ENCODE assay signal across 26 cellular contexts in the genomic region with DNA sequence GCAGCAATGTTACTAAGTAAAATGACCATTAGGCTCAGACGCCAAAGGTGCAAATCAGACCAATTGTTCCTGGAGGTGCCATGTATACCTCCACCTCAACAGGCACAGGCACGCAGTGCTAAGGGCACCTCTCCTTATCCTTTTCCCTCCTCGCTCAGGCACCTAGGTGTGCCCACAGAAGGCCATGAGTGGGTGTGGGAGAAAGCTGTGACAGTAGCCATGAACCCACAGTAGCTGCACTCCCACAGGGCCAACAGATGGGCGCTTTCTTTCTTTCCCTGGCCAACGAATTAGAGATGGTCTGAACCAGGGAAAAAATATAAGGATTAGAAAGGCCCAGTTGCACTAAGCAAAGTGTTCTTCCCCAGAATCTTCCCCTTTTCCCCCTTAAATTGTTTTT.
"Had no signal": no experiment of that assay in that cellular context is flagged by ENCODE, and none has a peak within 500 bp of the region (broad histone marks: within the 10 kb centered on the region; RNA-seq: fewer than 3 reads in every experiment).

No MANE protein-coding gene starts in this region.

- H3K36me3 ChIP-seq: brain microvascular endothelial cell, cardiac muscle cell, MG63 had no signal

- DNase-seq: activated B cell treated with CpG ODN at 0.5 μM for 24 hours; activated CD4-positive, alpha-beta memory T cell treated with anti-CD3 and anti-CD28 coated beads, Interleukin-2, amount 10 ng/mL, durations not matched to agents 7 days and 5 days; activated CD4-positive, alpha-beta T cell treated with anti-CD3 and anti-CD28 coated beads for 1 hour; activated CD4-positive, alpha-beta T cell treated with anti-CD3 and anti-CD28 coated beads, Interleukin-2, amount 50 U/mL, for 1 hour; activated CD8-positive, alpha-beta memory T cell treated with anti-CD3 and anti-CD28 coated beads, Interleukin-2, amount 50 U/mL, for 4 hours; activated gamma-delta T cell treated with Interleukin-2 at 50 U/mL for 16 hours; activated naive CD4-positive, alpha-beta T cell treated with anti-CD3 and anti-CD28 coated beads, Interleukin-2, amount 10 ng/mL, durations not matched to agents 7 days and 5 days; activated naive CD8-positive, alpha-beta T cell treated with anti-CD3 and anti-CD28 coated beads for 36 hours; activated T-cell treated with anti-CD3 and anti-CD28 coated beads, Interleukin-2, amount 50 U/mL, for 72 hours; brain microvascular endothelial cell; cerebellar nuclear complex; MV-4-11; NCI-H1105; NCI-H1436; NCI-H187 treated with DMSO at 0.1 percent for 48 hours; NCI-H2081 treated with DMSO at 0.1 percent for 48 hours; NCI-H524; PC-3; SIG-M5; T-helper 17 cell; T1000 had no signal

- H3K4me1 Mint-ChIP-seq: activated CD4-positive, alpha-beta memory T cell treated with anti-CD3 and anti-CD28 coated beads, Interleukin-2, amount 10 ng/mL, durations not matched to agents 7 days and 5 days; activated naive CD4-positive, alpha-beta T cell treated with anti-CD3 and anti-CD28 coated beads, Interleukin-2, amount 10 ng/mL, durations not matched to agents 7 days and 5 days; T-helper 17 cell had no signal

- H3K27me3 ChIP-seq: brain microvascular endothelial cell, cardiac muscle cell, MG63 had no signal

- H3K36me3 Mint-ChIP-seq: activated naive CD4-positive, alpha-beta T cell treated with anti-CD3 and anti-CD28 coated beads, Interleukin-2, amount 10 ng/mL, durations not matched to agents 7 days and 5 days; activated naive CD8-positive, alpha-beta T cell treated with anti-CD3 and anti-CD28 coated beads for 36 hours had no signal

- H3K27ac Mint-ChIP-seq: activated B cell treated with CpG ODN at 0.5 μM for 24 hours; activated CD4-positive, alpha-beta memory T cell treated with anti-CD3 and anti-CD28 coated beads, Interleukin-2, amount 10 ng/mL, durations not matched to agents 7 days and 5 days; activated naive CD4-positive, alpha-beta T cell treated with anti-CD3 and anti-CD28 coated beads, Interleukin-2, amount 10 ng/mL, durations not matched to agents 7 days and 5 days; activated naive CD8-positive, alpha-beta T cell treated with anti-CD3 and anti-CD28 coated beads for 36 hours; activated T-cell treated with anti-CD3 and anti-CD28 coated beads, Interleukin-2, amount 50 U/mL, for 72 hours; activated T-helper 2 cell treated with anti-CD3 and anti-CD28 coated beads, Interferon-gamma antibody, Interleukin-2, Interleukin-4, amounts not matched to agents 10 μg/mL and 5 μg/mL and 100 μg/mL, durations not matched to agents 14 hours and 24 hours and 36 hours; T-helper 17 cell had no signal

- H3K27me3 Mint-ChIP-seq: activated B cell treated with CpG ODN at 0.5 μM for 24 hours; activated CD4-positive, alpha-beta memory T cell treated with anti-CD3 and anti-CD28 coated beads, Interleukin-2, amount 10 ng/mL, durations not matched to agents 7 days and 5 days; activated naive CD8-positive, alpha-beta T cell treated with anti-CD3 and anti-CD28 coated beads for 36 hours; T-helper 17 cell had no signal

- H3K4me3 Mint-ChIP-seq: activated B cell treated with CpG ODN at 0.5 μM for 24 hours; activated CD4-positive, alpha-beta memory T cell treated with anti-CD3 and anti-CD28 coated beads, Interleukin-2, amount 10 ng/mL, durations not matched to agents 7 days and 5 days; activated naive CD4-positive, alpha-beta T cell treated with anti-CD3 and anti-CD28 coated beads, Interleukin-2, amount 10 ng/mL, durations not matched to agents 7 days and 5 days; activated naive CD8-positive, alpha-beta T cell treated with anti-CD3 and anti-CD28 coated beads for 36 hours; activated T-cell treated with anti-CD3 and anti-CD28 coated beads, Interleukin-2, amount 50 U/mL, for 72 hours; T-helper 17 cell had no signal

- H3K4me2 ChIP-seq: KMS-11 had no signal

- H3K9ac ChIP-seq: KMS-11 had no signal

- ATAC-seq: activated T-cell treated with anti-CD3 and anti-CD28 coated beads, Interleukin-2, amount 50 U/mL, for 72 hours; PC-3; T-helper 17 cell had no signal

- H3K4me3 ChIP-seq: cardiac muscle cell, MG63 had no signal

- H3K27ac ChIP-seq: brain microvascular endothelial cell, cardiac muscle cell, KMS-11 had no signal

- FAIRE-seq: TTC549 had no signal

- H3K9me3 ChIP-seq: MG63 had no signal
